Comparison of ENCODE assay signal across 9 cellular contexts in genomic region chr13:44219808-44220544, GRCh38.
DNase-seq lines count a peak whose midpoint lies in the region; ATAC-seq and TF ChIP-seq lines count a peak whose summit lies in the region.
"Had no signal": no experiment of that assay in that cellular context is flagged by ENCODE, and none has a peak within 500 bp of the region (broad histone marks: within the 10 kb centered on the region; RNA-seq: fewer than 3 reads in every experiment).

No MANE protein-coding gene starts in this region.

- no peak overlapping the region for H3K4me3 Mint-ChIP-seq in CD14-positive monocyte
- H3K4me3 Mint-ChIP-seq: activated T-cell treated with anti-CD3 and anti-CD28 coated beads, Interleukin-2, amount 50 U/mL, for 72 hours had no signal

- 82 to 86% methylated on average over 11 of the region's 11 CpGs for WGBS in heart right ventricle, 2 donors
- WGBS in lower leg skin, 2 donors = 79 to 85% methylated on average over 11 of the region's 11 CpGs

- TF ChIP-seq CTCF in heart right ventricle (IDR thresholded peaks at IDR 0.05) (no peak), choroid plexus epithelial cell (conservative IDR thresholded peaks at IDR 0.05; ENCODE audit: low read depth, low read length) (no peak), upper lobe of right lung (IDR thresholded peaks at IDR 0.05) (no peak), CD14-positive monocyte (IDR thresholded peaks at IDR 0.05) (no peak), lower leg skin (IDR thresholded peaks at IDR 0.05) (no peak)

- no peaks in the 10 kb centered on the region for H3K4me1 Mint-ChIP-seq in CD14-positive monocyte

- no peaks in the 10 kb centered on the region for H3K27me3 ChIP-seq in heart right ventricle
- no peaks in the 10 kb centered on the region for H3K27me3 ChIP-seq in muscle layer of colon (ENCODE audit: control insufficient read depth in 1 of 2, insufficient read depth in 2 of 2, low read length in 2 of 2)
- no peaks in the 10 kb centered on the region for H3K27me3 ChIP-seq in upper lobe of right lung

- no peaks in the 10 kb centered on the region for H3K27me3 Mint-ChIP-seq in CD14-positive monocyte (ENCODE audit: low read depth in 3 of 3)

- H3K27ac Mint-ChIP-seq in CD14-positive monocyte = no peak overlapping the region
- H3K27ac Mint-ChIP-seq: activated T-cell treated with anti-CD3 and anti-CD28 coated beads, Interleukin-2, amount 50 U/mL, for 72 hours had no signal

- no peaks in the 10 kb centered on the region for H3K36me3 ChIP-seq in heart right ventricle
- H3K36me3 ChIP-seq in muscle layer of colon (ENCODE audit: insufficient read depth, low read length) = no peaks in the 10 kb centered on the region
- H3K36me3 ChIP-seq in upper lobe of right lung = no peaks in the 10 kb centered on the region

- no peaks in the 10 kb centered on the region for H3K36me3 Mint-ChIP-seq in CD14-positive monocyte

- H3K4me1 ChIP-seq in heart right ventricle (peaks cover 6 to 46% (median 30%) of the 10 kb centered on the region in 9 donors), muscle layer of colon (ENCODE audit: insufficient read depth, low read length) (peaks cover 56% of the 10 kb centered on the region), upper lobe of right lung (peaks cover 39% of the 10 kb centered on the region)

- ATAC-seq in heart right ventricle (peak in 2 of 8 donors; percentile 3 to 5), upper lobe of right lung (no peak)
- ATAC-seq: activated T-cell treated with anti-CD3 and anti-CD28 coated beads, Interleukin-2, amount 50 U/mL, for 72 hours had no signal

- H3K4me3 ChIP-seq in heart right ventricle (no peak overlapping the region), choroid plexus epithelial cell (ENCODE audit: low read depth, low read length) (no peak overlapping the region), muscle layer of colon (ENCODE audit: low read depth in 1 of 2, low read length in 2 of 2) (no peak overlapping the region), upper lobe of right lung (no peak overlapping the region), lower leg skin (ENCODE audit: low read depth, poor library complexity, severe bottlenecking) (no peak overlapping the region)

- TF ChIP-seq POLR2A in lower leg skin (IDR thresholded peaks at IDR 0.05) = no peak

- intact Hi-C loops in heart right ventricle (cut with DNase I) (loop anchor here in 1 of 10 donors (5.0 kb wide), 1 partner anchor 78 kb away; no protein-coding TSS in a partner anchor), cardiac septum (cut with DNase I) (no loop called here), upper lobe of right lung (cut with DNase I) (no loop called here), CD14-positive monocyte (cut with micrococcal nuclease) (no loop called here), lower leg skin (cut with DNase I; ENCODE audit: low total_unique reads) (no loop called here)

- no peak overlapping the region for H3K9ac ChIP-seq in muscle layer of colon (ENCODE audit: low read length)

- no peaks in the 10 kb centered on the region for H3K9me3 Mint-ChIP-seq in CD14-positive monocyte
- H3K9me3 Mint-ChIP-seq: activated T-cell treated with anti-CD3 and anti-CD28 coated beads, Interleukin-2, amount 50 U/mL, for 72 hours had no signal

- H3K9me3 ChIP-seq in heart right ventricle (no peaks in the 10 kb centered on the region), muscle layer of colon (ENCODE audit: low read length) (no peaks in the 10 kb centered on the region), upper lobe of right lung (no peaks in the 10 kb centered on the region)

- DNase-seq in heart right ventricle = no peak
- DNase-seq in cardiac septum (ENCODE audit: low spot score) = no peak
- DNase-seq in choroid plexus epithelial cell (ENCODE audit: low read depth) = peak; percentile 51
- no peak for DNase-seq in upper lobe of right lung
- no peak for DNase-seq in CD14-positive monocyte (ENCODE audit: low spot score)
- no peak for DNase-seq in SHP77 (lab: John Stamatoyannopoulos, UW)
- DNase-seq in lower leg skin (ENCODE audit: low spot score in 2 of 2) = no peak
- DNase-seq: activated T-cell treated with anti-CD3 and anti-CD28 coated beads, Interleukin-2, amount 50 U/mL, for 72 hours had no signal

- H3K27ac ChIP-seq in heart right ventricle (peak overlapping the region in 9 of 10 donors; percentile 44 to 68 (median 54)), muscle layer of colon (ENCODE audit: low read depth, low read length) (peak overlapping the region; percentile 67), upper lobe of right lung (peak overlapping the region; percentile 66)
